ENCODE assay signal across 13 cellular contexts in genomic region chr1:198132060-198132781, GRCh38. TPM values are rescaled to one million over a fixed set of nuclear protein-coding genes. Genes with fewer than 3 reads are reported as not detected.
A peak's percentile ranks its signal among the peaks of the same experiment; 100 is the strongest.
DNase-seq lines count a peak whose midpoint lies in the region; ATAC-seq and TF ChIP-seq lines count a peak whose summit lies in the region.
"Had no signal": no experiment of that assay in that cellular context is flagged by ENCODE, and none has a peak within 500 bp of the region (broad histone marks: within the 10 kb centered on the region; RNA-seq: fewer than 3 reads in every experiment).

No MANE protein-coding gene starts in this region.

- no peak overlapping the region for H2AFZ ChIP-seq in PC-3 (ENCODE audit: low read length)

- H3K4me3 ChIP-seq in GM12864 (ENCODE audit: low read depth, low read length): no peak overlapping the region
- no peak overlapping the region for H3K4me3 ChIP-seq in PC-3 (ENCODE audit: low read length)
- no peak overlapping the region for H3K4me3 ChIP-seq in lower lobe of right lung
- H3K4me3 ChIP-seq: ovary had no signal

- H3K9ac ChIP-seq in PC-3 (ENCODE audit: low read length): no peak overlapping the region

- no peaks in the 10 kb centered on the region for H4K20me1 ChIP-seq in PC-3 (ENCODE audit: low read length)

- ATAC-seq in GM19463 (IDR thresholded peaks at IDR 0.05; ENCODE audit: unreplicated experiment) (peak; percentile 74), HG03045 (IDR thresholded peaks at IDR 0.05; ENCODE audit: unreplicated experiment) (peak; percentile 80), PC-3 (peak; percentile 81), lower lobe of right lung (no peak), foreskin keratinocyte (no peak)

- H3K9me3 ChIP-seq in PC-3 (ENCODE audit: low read length) (no peaks in the 10 kb centered on the region), lower lobe of right lung (no peaks in the 10 kb centered on the region)
- H3K9me3 ChIP-seq: ovary had no signal

- intact Hi-C loops in PC-3 (cut with micrococcal nuclease): loop anchor here (1.0 kb wide), 1 partner anchor 23 kb away; no protein-coding TSS in a partner anchor
- intact Hi-C loops in lower lobe of right lung (cut with DNase I): no loop called here

- H3K79me2 ChIP-seq in PC-3 (ENCODE audit: low read length): no peaks in the 10 kb centered on the region

- POLR2A ChIA-PET in PC-3 (lab: Charles Lee; ENCODE audit: unreplicated experiment): no interaction called here

- no peaks in the 10 kb centered on the region for H3F3A ChIP-seq in PC-3 (ENCODE audit: low read length, unreplicated experiment)

- CTCF ChIA-PET in PC-3 (lab: Charles Lee): no interaction called here

- H3K4me1 ChIP-seq in PC-3 (ENCODE audit: insufficient read depth, low read length) (peaks cover 6% of the 10 kb centered on the region; the same call in 1 of the 2 replicates), lower lobe of right lung (peaks cover 6% of the 10 kb centered on the region), foreskin keratinocyte (no peaks in the 10 kb centered on the region)

- H3K9me2 ChIP-seq in PC-3 (replicated peaks; ENCODE audit: low read length): no peaks in the 10 kb centered on the region

- TF ChIP-seq CTCF in GM12864 (IDR thresholded peaks at IDR 0.05; ENCODE audit: low read depth, low read length, missing control alignments): no peak
- TF ChIP-seq CTCF in PC-3 (conservative IDR thresholded peaks at IDR 0.05; ENCODE audit: low read depth, low read length): no peak
- TF ChIP-seq CTCF in lower lobe of right lung (IDR thresholded peaks at IDR 0.05): no peak
- no peak for TF ChIP-seq CTCF in foreskin keratinocyte (conservative IDR thresholded peaks at IDR 0.05)

- DNase-seq in GM12864 (ENCODE audit: low read depth) (peak; percentile 48), PC-3 (peak; percentile 22), lower lobe of right lung (no peak), mucosa of gallbladder (ENCODE audit: low spot score) (no peak), foreskin keratinocyte (no peak), activated T-cell treated with anti-CD3 and anti-CD28 coated beads for 4 hours (no peak)
- DNase-seq: activated naive CD4-positive, alpha-beta T cell treated with anti-CD3 and anti-CD28 coated beads, Interleukin-2, amount 50 U/mL, for 16 hours; effector CD4-positive, alpha-beta T cell; H9; NCI-H2029 treated with DMSO at 0.1 percent for 48 hours; ovary had no signal

- no peaks in the 10 kb centered on the region for H3K36me3 ChIP-seq in PC-3 (ENCODE audit: low read depth, low read length)
- no peaks in the 10 kb centered on the region for H3K36me3 ChIP-seq in lower lobe of right lung
- H3K36me3 ChIP-seq: ovary had no signal

- BruUV-seq in PC-3 (replicated peaks; lab: Mats Ljungman, UMichigan): no TSS peak

- no peak overlapping the region for H3K4me2 ChIP-seq in PC-3 (ENCODE audit: low read length)

- H3K27me3 ChIP-seq in PC-3 (ENCODE audit: low read length) (no peaks in the 10 kb centered on the region), lower lobe of right lung (ENCODE audit: low read depth) (no peaks in the 10 kb centered on the region), foreskin keratinocyte (no peaks in the 10 kb centered on the region)
- H3K27me3 ChIP-seq: ovary had no signal

- H3K27ac ChIP-seq in PC-3 (ENCODE audit: low read length) (no peak overlapping the region), lower lobe of right lung (no peak overlapping the region), foreskin keratinocyte (no peak overlapping the region)
- H3K27ac ChIP-seq: ovary had no signal

RNA-seq across cellular contexts. Expression of gene NEK7, which starts 24.6 kb away (rescaled TPM):
- 23.2 and 25.2 TPM in 2 replicates for total RNA-seq in PC-3 (2014; rRNA removed)
- total RNA-seq in lower lobe of right lung: 98.1 TPM
- total RNA-seq in mucosa of gallbladder: 73.8 TPM
- total RNA-seq in foreskin keratinocyte: 30.0 and 33.2 TPM in 2 replicates
- polyA plus RNA-seq in foreskin keratinocyte: 6.9 and 9.2 TPM in 2 replicates

Comparison
In these comparisons a context has a peak if more than half of its experiments do, and no peak if none do; other contexts are left out.
1. DNase-seq: peak in GM12864 (single experiment) and PC-3 (single experiment); none in lower lobe of right lung (single experiment), mucosa of gallbladder (single experiment), foreskin keratinocyte (0 of 2) and activated T-cell treated with anti-CD3 and anti-CD28 coated beads for 4 hours (single experiment).
2. ATAC-seq: peak in GM19463 (single experiment), HG03045 (single experiment) and PC-3 (single experiment); none in lower lobe of right lung (0 of 2) and foreskin keratinocyte (single experiment).